16 cellular contexts compared by ENCODE assay signal in genomic region chr4:113550510-113550909, GRCh38.
DNase-seq lines count a peak whose midpoint lies in the region; ATAC-seq, FAIRE-seq and TF ChIP-seq lines count a peak whose summit lies in the region.
"Had no signal": no experiment of that assay in that cellular context is flagged by ENCODE, and none has a peak within 500 bp of the region (broad histone marks: within the 10 kb centered on the region; RNA-seq: fewer than 3 reads in every experiment).

No MANE protein-coding gene starts in this region.

- peaks cover 6% of the 10 kb centered on the region for H3K36me3 Mint-ChIP-seq in activated naive CD4-positive, alpha-beta T cell treated with anti-CD3 and anti-CD28 coated beads, Interleukin-2, amount 50 U/mL, for 24 hours
- peaks cover 18% of the 10 kb centered on the region for H3K36me3 Mint-ChIP-seq in activated naive CD4-positive, alpha-beta T cell treated with anti-CD3 and anti-CD28 coated beads, Interleukin-2, amount 10 ng/mL, durations not matched to agents 7 days and 5 days

- no peak for TF ChIP-seq RAD21 in Ishikawa (IDR thresholded peaks at IDR 0.05; ENCODE audit: low read depth)
- no peak for TF ChIP-seq RAD21 in K562 (CRISPR knock-in tag; conservative IDR thresholded peaks at IDR 0.05 in 1 of 2, IDR thresholded peaks at IDR 0.05 in 1 of 2)

- H3K4me2 ChIP-seq in DOHH2 (ENCODE audit: low read length) (no peak overlapping the region), K562 (ENCODE audit: insufficient read depth, low read length) (no peak overlapping the region)

- H3K4me3 ChIP-seq in DOHH2 (ENCODE audit: low read length) (no peak overlapping the region), K562 (no peak overlapping the region)
- H3K4me3 ChIP-seq: GM23248 had no signal

- H4K20me1 ChIP-seq in DOHH2 (ENCODE audit: control insufficient read depth, insufficient read depth, low read depth, low read length) (no peaks in the 10 kb centered on the region), K562 (replicated peaks; ENCODE audit: control insufficient read depth, insufficient read depth, low read length) (no peaks in the 10 kb centered on the region)

- no peak overlapping the region for H2AFZ ChIP-seq in K562 (ENCODE audit: low read depth, low read length)
- H2AFZ ChIP-seq: GM23248 had no signal

- H3K4me1 ChIP-seq in DOHH2 (ENCODE audit: control insufficient read depth, low read length) (peaks cover 64% of the 10 kb centered on the region), K562 (replicated peaks in 1 of 2; ENCODE audit: control insufficient read depth in 2 of 2, insufficient read depth in 2 of 2, low read length in 2 of 2) (no peaks in the 10 kb centered on the region)

- H3K4me3 Mint-ChIP-seq in activated naive CD4-positive, alpha-beta T cell treated with anti-CD3 and anti-CD28 coated beads, Interleukin-2, amount 50 U/mL, for 24 hours = no peak overlapping the region
- H3K4me3 Mint-ChIP-seq in activated naive CD4-positive, alpha-beta T cell treated with anti-CD3 and anti-CD28 coated beads, Interleukin-2, amount 10 ng/mL, durations not matched to agents 7 days and 5 days = no peak overlapping the region
- H3K4me3 Mint-ChIP-seq: CD4-positive, alpha-beta memory T cell had no signal

- CTCF ChIA-PET in activated naive CD4-positive, alpha-beta T cell treated with anti-CD3 and anti-CD28 coated beads, Interleukin-2, amount 10 ng/mL, durations not matched to agents 7 days and 5 days (lab: Charles Lee) = interaction anchor here (2.0 kb wide), 1 partner anchor 210 kb away, joined by 5 read pairs; no protein-coding TSS in a partner anchor
- CTCF ChIA-PET in K562 (lab: Yijun Ruan, JAX; ENCODE audit: low intra/inter-chr PET ratio) = no interaction called here

- no peaks in the 10 kb centered on the region for H3K9me3 Mint-ChIP-seq in activated naive CD4-positive, alpha-beta T cell treated with anti-CD3 and anti-CD28 coated beads, Interleukin-2, amount 50 U/mL, for 24 hours
- H3K9me3 Mint-ChIP-seq in activated naive CD4-positive, alpha-beta T cell treated with anti-CD3 and anti-CD28 coated beads, Interleukin-2, amount 10 ng/mL, durations not matched to agents 7 days and 5 days = no peaks in the 10 kb centered on the region
- H3K9me3 Mint-ChIP-seq: CD4-positive, alpha-beta memory T cell had no signal

- in situ Hi-C loops in K562 (cut with MboI) = no loop called here

- H3K27ac ChIP-seq in DOHH2 (ENCODE audit: low read depth, low read length) = peak overlapping the region; percentile 81; the same call in 1 of the 2 replicates
- H3K27ac ChIP-seq in K562 (ENCODE audit: extremely low read depth, low read depth, low read length) = no peak overlapping the region
- H3K27ac ChIP-seq: C4-2B, GM23248 had no signal

- intact Hi-C loops in K562 (cut with micrococcal nuclease) (no loop called here), posterior cingulate gyrus (cut with DNase I) (no loop called here)

- H3K27ac Mint-ChIP-seq in activated naive CD4-positive, alpha-beta T cell treated with anti-CD3 and anti-CD28 coated beads, Interleukin-2, amount 50 U/mL, for 24 hours = peak overlapping the region; percentile 55
- H3K27ac Mint-ChIP-seq in activated naive CD4-positive, alpha-beta T cell treated with anti-CD3 and anti-CD28 coated beads, Interleukin-2, amount 10 ng/mL, durations not matched to agents 7 days and 5 days = no peak overlapping the region

- H3K4me1 Mint-ChIP-seq in activated naive CD4-positive, alpha-beta T cell treated with anti-CD3 and anti-CD28 coated beads, Interleukin-2, amount 50 U/mL, for 24 hours = peaks cover 25% of the 10 kb centered on the region
- H3K4me1 Mint-ChIP-seq in activated naive CD4-positive, alpha-beta T cell treated with anti-CD3 and anti-CD28 coated beads, Interleukin-2, amount 10 ng/mL, durations not matched to agents 7 days and 5 days = peaks cover 15% of the 10 kb centered on the region

- POLR2A ChIA-PET in K562 (lab: Yijun Ruan, JAX) = no interaction called here

- H3K36me3 ChIP-seq in DOHH2 (ENCODE audit: control insufficient read depth, low read length) (peaks cover 70% of the 10 kb centered on the region), K562 (ENCODE audit: control insufficient read depth, insufficient read depth, low read length) (no peaks in the 10 kb centered on the region)
- H3K36me3 ChIP-seq: BE2C had no signal

- no peak for TF ChIP-seq POLR2A in K562 (conservative IDR thresholded peaks at IDR 0.05)

- TF ChIP-seq EP300 in Ishikawa (IDR thresholded peaks at IDR 0.05; ENCODE audit: borderline replicate concordance) (no peak), K562 (IDR thresholded peaks at IDR 0.05; ENCODE audit: low read length) (no peak)

- TF ChIP-seq CTCF in DOHH2 (IDR thresholded peaks at IDR 0.05; ENCODE audit: low read depth, low read length, poor library complexity, severe bottlenecking) = no peak
- no peak for TF ChIP-seq CTCF in K562 (IDR thresholded peaks at IDR 0.05 in 2 of 3, conservative IDR thresholded peaks at IDR 0.05 in 1 of 3; ENCODE audit: insufficient read depth in 2 of 3, low read depth in 1 of 3, low read length in 3 of 3)

- no peak overlapping the region for H3K9ac ChIP-seq in K562 (ENCODE audit: insufficient read depth in 1 of 2, low read depth in 2 of 2, low read length in 2 of 2)
- H3K9ac ChIP-seq: GM23248 had no signal

- ATAC-seq in K562 = no peak

- no peak for DNase-seq in activated naive CD4-positive, alpha-beta T cell treated with anti-CD3 and anti-CD28 coated beads, Interleukin-2, amount 10 ng/mL, durations not matched to agents 7 days and 5 days
- DNase-seq in K562 (ENCODE audit: extremely low read depth in 1 of 4, low spot score in 3 of 4) (no peak), posterior cingulate gyrus (no peak)
- DNase-seq in stimulated activated CD4-positive, alpha-beta T cell treated with anti-CD3 and anti-CD28 coated beads, Interleukin-4, amount 100 ng/mL, for 4 hours = no peak
- DNase-seq: BE2C; CD4-positive, alpha-beta memory T cell; DMS79; EL; GM23248; H7 had no signal

- H3K9me1 ChIP-seq in K562 (ENCODE audit: control insufficient read depth, insufficient read depth, low read length) = no peaks in the 10 kb centered on the region

- no peaks in the 10 kb centered on the region for H3K9me2 ChIP-seq in DOHH2 (replicated peaks; ENCODE audit: control insufficient read depth, low read length)

- peaks cover 39% of the 10 kb centered on the region for H3K79me2 ChIP-seq in DOHH2 (ENCODE audit: control insufficient read depth, low read length)
- H3K79me2 ChIP-seq in K562 (ENCODE audit: control insufficient read depth, insufficient read depth, low read length) = no peaks in the 10 kb centered on the region

- H3K27me3 Mint-ChIP-seq in activated naive CD4-positive, alpha-beta T cell treated with anti-CD3 and anti-CD28 coated beads, Interleukin-2, amount 50 U/mL, for 24 hours = no peaks in the 10 kb centered on the region
- no peaks in the 10 kb centered on the region for H3K27me3 Mint-ChIP-seq in activated naive CD4-positive, alpha-beta T cell treated with anti-CD3 and anti-CD28 coated beads, Interleukin-2, amount 10 ng/mL, durations not matched to agents 7 days and 5 days
- H3K27me3 Mint-ChIP-seq: CD4-positive, alpha-beta memory T cell had no signal

- WGBS in K562 (ENCODE audit: insufficient coverage, low coverage, missing lambda C conversion rate) = 11% methylated on average over 2 of the region's 2 CpGs

- H3F3A ChIP-seq in DOHH2 (ENCODE audit: control insufficient read depth, insufficient read depth) = peaks cover 34% of the 10 kb centered on the region

- H3K9me3 ChIP-seq in DOHH2 (ENCODE audit: control insufficient read depth, insufficient read depth, low read length) (no peaks in the 10 kb centered on the region), K562 (replicated peaks; ENCODE audit: control insufficient read depth, insufficient read depth, low read depth, low read length) (no peaks in the 10 kb centered on the region)
- H3K9me3 ChIP-seq: BE2C had no signal

- no peaks in the 10 kb centered on the region for H3K27me3 ChIP-seq in DOHH2 (ENCODE audit: control insufficient read depth, low read length)
- no peaks in the 10 kb centered on the region for H3K27me3 ChIP-seq in K562 (ENCODE audit: control insufficient read depth in 2 of 2, insufficient read depth in 2 of 2, low read length in 2 of 2)
- H3K27me3 ChIP-seq: BE2C had no signal

- no TSS peak for BruUV-seq in K562 (replicated peaks; lab: Mats Ljungman, UMichigan)

- FAIRE-seq in K562 (lab: Jason Lieb, UNC) = no peak
- FAIRE-seq: A204.1, GM12891 had no signal

TF ChIP-seq in Ishikawa, 13 proteins besides CTCF, POLR2A, EP300 and RAD21:
- TF ChIP-seq ZBTB7A (IDR thresholded peaks at IDR 0.05; ENCODE audit: low read depth) (no peak), NFIC (IDR thresholded peaks at IDR 0.05) (peak; percentile 14; the same call in 1 of the 2 replicates), CREB1 (IDR thresholded peaks at IDR 0.05; ENCODE audit: low read depth) (no peak), MAX (IDR thresholded peaks at IDR 0.05) (no peak), TAF1 (IDR thresholded peaks at IDR 0.05; ENCODE audit: low read depth) (no peak), TCF12 (IDR thresholded peaks at IDR 0.05; ENCODE audit: low read depth) (no peak)
TF ChIP-seq in Ishikawa: peak in this region for 1.

TF ChIP-seq in K562, 482 proteins besides CTCF, POLR2A, EP300 and RAD21:
- peak; percentile 81 for TF ChIP-seq NFIC (IDR thresholded peaks at IDR 0.05)
- peak; percentile 67; the same call in 1 of the 2 replicates for TF ChIP-seq NFIX (CRISPR knock-in tag; IDR thresholded peaks at IDR 0.05; ENCODE audit: low read depth)
- TF ChIP-seq ZBTB11 (CRISPR knock-in tag; IDR thresholded peaks at IDR 0.05) = no peak
